In genomic region chr16:30472328-30472942, GRCh38 we compare ENCODE assay signal across 8 cellular contexts. TPM values are rescaled to one million over a fixed set of nuclear protein-coding genes. Genes with fewer than 3 reads are reported as not detected.
A peak's percentile ranks its signal among the peaks of the same experiment; 100 is the strongest.
DNase-seq lines count a peak whose midpoint lies in the region; ATAC-seq lines count a peak whose summit lies in the region.

TSS of gene ITGAL (plus strand) at chr16:30472742. CDS start at chr16:30472838, 96 bp downstream.

- peak; percentile 69 for DNase-seq in activated CD4-positive, CD25-positive, alpha-beta regulatory T cell treated with anti-CD3 and anti-CD28 coated beads, Interleukin-2, amount 50 U/mL, for 16 hours (ENCODE audit: low read depth, low spot score)
- peak; percentile 81 for DNase-seq in effector CD4-positive, alpha-beta T cell
- peak; percentile 89 for DNase-seq in stimulated activated CD4-positive, alpha-beta T cell treated with anti-CD3 and anti-CD28 coated beads, Interleukin-15, amount 100 ng/mL, for 24 hours
- DNase-seq in SW480 (ENCODE audit: low spot score), result no peak
- DNase-seq in HT-29 (ENCODE audit: low spot score), result no peak
- no peak for DNase-seq in NCI-H69 (lab: John Stamatoyannopoulos, UW)

- ATAC-seq in GM18861 (IDR thresholded peaks at IDR 0.05; ENCODE audit: unreplicated experiment) (peak; percentile 40), HG03175 (IDR thresholded peaks at IDR 0.05; ENCODE audit: unreplicated experiment) (peak; percentile 59)

RNA-seq across cellular contexts. Expression of gene ITGAL, which starts in this region (rescaled TPM):
- total RNA-seq in HT-29 (2014; rRNA removed; shearing (Covaris generic)), result not detected in 2 replicates

Comparison
In these comparisons a context has a peak if more than half of its experiments do, and no peak if none do; other contexts are left out.
1. DNase-seq: peak in activated CD4-positive, CD25-positive, alpha-beta regulatory T cell treated with anti-CD3 and anti-CD28 coated beads, Interleukin-2, amount 50 U/mL, for 16 hours (single experiment), effector CD4-positive, alpha-beta T cell (single experiment) and stimulated activated CD4-positive, alpha-beta T cell treated with anti-CD3 and anti-CD28 coated beads, Interleukin-15, amount 100 ng/mL, for 24 hours (single experiment); none in SW480 (single experiment), HT-29 (single experiment) and NCI-H69 (single experiment).